ENCODE assay signal across 16 cellular contexts in the genomic region with DNA sequence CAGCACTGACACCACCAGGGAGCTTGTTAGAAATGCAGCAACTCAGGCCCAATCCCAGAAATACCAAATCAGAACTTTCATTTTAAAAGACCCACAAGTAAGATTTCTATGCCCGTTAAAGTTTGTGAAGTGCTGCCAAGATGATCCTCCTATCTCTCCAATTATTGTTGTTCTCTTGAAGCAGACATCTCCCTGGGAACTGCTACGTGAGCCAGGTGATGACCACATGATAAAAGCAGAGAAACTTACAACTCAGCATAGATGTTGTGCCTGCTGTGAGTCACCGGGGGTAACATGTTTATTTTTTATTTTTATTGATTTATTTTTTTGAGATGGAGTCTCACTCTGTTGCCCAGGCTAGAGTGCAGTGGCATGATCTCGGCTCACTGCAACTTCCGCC. TPM values are rescaled to one million over a fixed set of nuclear protein-coding genes. Genes with fewer than 3 reads are reported as not detected.
A peak's percentile ranks its signal among the peaks of the same experiment; 100 is the strongest.
DNase-seq lines count a peak whose midpoint lies in the region; FAIRE-seq lines count a peak whose summit lies in the region.
"Had no signal": no experiment of that assay in that cellular context is flagged by ENCODE, and none has a peak within 500 bp of the region (broad histone marks: within the 10 kb centered on the region; RNA-seq: fewer than 3 reads in every experiment).

No MANE protein-coding gene starts in this region.

- in situ Hi-C loops in GM23248 (cut with MboI) = no loop called here

- no peaks in the 10 kb centered on the region for H3K4me1 ChIP-seq in GM23248 (ENCODE audit: insufficient read depth)
- H3K4me1 ChIP-seq: Caco-2 had no signal

- FAIRE-seq in frontal cortex (lab: Jason Lieb, UNC) = no peak
- FAIRE-seq: GM12878, GM19239, H1 had no signal

- no peak overlapping the region for H3K9ac ChIP-seq in GM23248

- no peaks in the 10 kb centered on the region for H3K36me3 ChIP-seq in GM23248 (ENCODE audit: low read depth)

- H2AFZ ChIP-seq in GM23248 = no peak overlapping the region

- H3K79me2 ChIP-seq in GM23248 (ENCODE audit: insufficient read depth) = no peaks in the 10 kb centered on the region

- DNase-seq in NCI-H226 (peak; percentile 36), RPMI8226 (peak; percentile 62), mucosa of gallbladder (ENCODE audit: low spot score) (peak; percentile 16), frontal cortex (ENCODE audit: low spot score in 2 of 2) (no peak), COLO829 (ENCODE audit: low spot score) (no peak), GM23248 (no peak)
- DNase-seq: C1 segment of cervical spinal cord; Caco-2; CD4-positive, alpha-beta memory T cell; DMS153; DND-41; H7; HCEC 1CT had no signal

- H3K4me2 ChIP-seq in GM23248 (ENCODE audit: unreplicated experiment) = no peak overlapping the region

- H3K4me3 ChIP-seq in GM23248 = no peak overlapping the region
- H3K4me3 ChIP-seq: GM12878 had no signal

- H3K27ac ChIP-seq in GM23248 = no peak overlapping the region

- H3K9me3 ChIP-seq in GM23248 (ENCODE audit: low read depth) = no peaks in the 10 kb centered on the region

- H3F3A ChIP-seq in GM23248 (ENCODE audit: insufficient read depth) = no peaks in the 10 kb centered on the region

- WGBS in GM23248 (ENCODE audit: low coverage in 1 of 2, low lambda C conversion rate in 2 of 2, missing lambda C conversion rate in 2 of 2), 2 experiments = 53 to 56% methylated on average over 5 of the region's 5 CpGs

- no peaks in the 10 kb centered on the region for H3K27me3 ChIP-seq in GM23248 (replicated peaks; ENCODE audit: insufficient read depth)

- H3K9me2 ChIP-seq in GM23248 (ENCODE audit: insufficient read depth) = no peaks in the 10 kb centered on the region

- no peaks in the 10 kb centered on the region for H4K20me1 ChIP-seq in GM23248 (ENCODE audit: insufficient read depth)

RNA-seq across cellular contexts. Expression of gene GCNT4, which starts 34.4 kb away (rescaled TPM):
- total RNA-seq in mucosa of gallbladder (36.2 TPM), frontal cortex (2.4 TPM)
- total RNA-seq in GM23248 (2014; rRNA removed; shearing (Covaris generic)) = 1.4 and 2.8 TPM in 2 replicates
- 1.7 and 1.8 TPM in 2 replicates for polyA plus RNA-seq in GM23248 (2016; fragmentation: Nextera tagmentation; extraction: Ambion mirVana)

Comparison
In these comparisons a context has a peak if more than half of its experiments do, and no peak if none do; other contexts are left out.
1. DNase-seq: peak in NCI-H226 (single experiment), RPMI8226 (single experiment) and mucosa of gallbladder (single experiment); none in frontal cortex (0 of 2), COLO829 (single experiment) and GM23248 (single experiment).